ENCODE assay signal across 8 cellular contexts in genomic region chr16:70380205-70380918, GRCh38. TPM values are rescaled to one million over a fixed set of nuclear protein-coding genes. Genes with fewer than 3 reads are reported as not detected.
DNase-seq lines count a peak whose midpoint lies in the region; FAIRE-seq and TF ChIP-seq lines count a peak whose summit lies in the region.

No MANE protein-coding gene starts in this region.

- no peak for FAIRE-seq in H54 (lab: Jason Lieb, UNC)

- no peaks in the 10 kb centered on the region for H3K9me3 Mint-ChIP-seq in dendritic cell treated with granulocyte-macrophage colony-stimulating factor and Interleukin-4, amounts not matched to agents 40 ng/mL and 50 ng/mL, for 4 days

- no peaks in the 10 kb centered on the region for H3K27me3 Mint-ChIP-seq in dendritic cell treated with granulocyte-macrophage colony-stimulating factor and Interleukin-4, amounts not matched to agents 40 ng/mL and 50 ng/mL, for 4 days

- no peak for TF ChIP-seq POLR2A in H54 (IDR thresholded peaks at IDR 0.05; ENCODE audit: low read depth, low read length)

- H3K4me3 Mint-ChIP-seq in dendritic cell treated with granulocyte-macrophage colony-stimulating factor and Interleukin-4, amounts not matched to agents 40 ng/mL and 50 ng/mL, for 4 days, result peak overlapping the region; percentile 94

- H3K27ac Mint-ChIP-seq in dendritic cell treated with granulocyte-macrophage colony-stimulating factor and Interleukin-4, amounts not matched to agents 40 ng/mL and 50 ng/mL, for 4 days, result peak overlapping the region; percentile 87

- peaks cover 72% of the 10 kb centered on the region for H3K36me3 Mint-ChIP-seq in dendritic cell treated with granulocyte-macrophage colony-stimulating factor and Interleukin-4, amounts not matched to agents 40 ng/mL and 50 ng/mL, for 4 days (ENCODE audit: low read depth)

- H3K4me1 Mint-ChIP-seq in dendritic cell treated with granulocyte-macrophage colony-stimulating factor and Interleukin-4, amounts not matched to agents 40 ng/mL and 50 ng/mL, for 4 days (ENCODE audit: low read depth), result peaks cover 32% of the 10 kb centered on the region

- intact Hi-C loops in dendritic cell treated with granulocyte-macrophage colony-stimulating factor and Interleukin-4, amounts not matched to agents 40 ng/mL and 50 ng/mL, for 4 days (cut with micrococcal nuclease), result loop anchor here (1.0 kb wide), 1 partner anchor 143 kb away; the partner anchor contains the start of genes COG4 and SF3B3

- DNase-seq in EL, result peak; percentile 96
- peak; percentile 61 for DNase-seq in H54 (ENCODE audit: insufficient read length, low spot score)
- DNase-seq in NAMALWA (ENCODE audit: low spot score), result peak; percentile 76
- peak; percentile 91 for DNase-seq in activated CD4-positive, alpha-beta T cell treated with anti-CD3 and anti-CD28 coated beads for 48 hours
- peak; percentile 50 to 57 for DNase-seq in lung microvascular endothelial cell (ENCODE audit: low read depth in 2 of 2)
- peak; percentile 44 for DNase-seq in stimulated activated CD8-positive, alpha-beta memory T cell treated with anti-CD3 and anti-CD28 coated beads, Interleukin-12 subunit alpha, Interleukin-12 subunit beta, amount 100 ng/mL, for 1 hour (ENCODE audit: low read depth)
- DNase-seq in NCI-H524 treated with DMSO at 0.1 percent for 48 hours (lab: John Stamatoyannopoulos, UW), result no peak

RNA-seq across cellular contexts. Expression of gene DDX19A, which starts 33.7 kb away (rescaled TPM):
- 22.7 and 31.3 TPM in 2 replicates for total RNA-seq in lung microvascular endothelial cell

RNA-seq across cellular contexts. Expression of gene ST3GAL2, which starts 58.5 kb away (rescaled TPM):
- 29.0 and 37.9 TPM in 2 replicates for total RNA-seq in lung microvascular endothelial cell
